In the genomic region with DNA sequence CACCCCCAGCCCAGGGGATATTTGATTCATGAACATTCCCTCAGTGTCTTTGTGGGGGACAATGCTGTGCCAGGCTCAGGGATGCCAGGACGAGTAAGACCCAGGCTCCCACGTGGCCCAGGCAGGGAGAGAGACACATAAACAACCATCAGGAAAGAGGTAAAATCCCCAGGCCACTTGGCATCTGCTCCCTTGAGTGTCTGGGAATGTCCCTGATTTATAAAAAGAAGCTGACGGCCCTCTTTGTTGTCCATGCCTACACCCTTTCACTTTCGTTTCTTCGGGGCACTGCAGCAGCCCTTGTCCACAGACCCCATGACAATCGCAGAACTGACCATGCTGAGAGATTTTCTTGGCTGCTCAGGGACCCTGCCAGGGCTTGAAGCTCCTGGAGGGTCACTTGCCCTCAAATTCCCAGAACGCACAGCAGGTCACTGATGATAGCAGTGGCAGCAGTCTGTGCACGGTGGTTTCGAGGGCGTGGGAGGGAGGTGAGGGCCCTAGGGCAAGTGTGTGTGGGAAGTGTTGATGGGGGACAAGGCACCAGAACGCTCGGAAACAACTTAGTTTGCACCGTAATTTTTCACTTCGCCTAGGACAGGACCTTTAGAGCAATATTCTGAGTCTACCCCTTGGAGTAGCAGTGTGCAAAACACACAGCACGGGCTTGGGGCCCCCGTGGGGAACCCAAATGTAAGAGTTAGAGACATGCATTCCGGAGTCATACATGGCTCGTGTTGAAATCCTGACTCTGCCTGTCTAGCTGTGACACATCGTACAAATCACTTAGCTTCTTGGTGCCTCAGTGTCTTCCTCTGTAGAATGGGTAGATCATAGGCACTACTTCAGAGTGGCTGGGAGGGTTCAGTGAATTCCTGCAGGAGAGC, we compare ENCODE assay signal across 8 cellular contexts. TPM values are rescaled to one million over a fixed set of nuclear protein-coding genes. Genes with fewer than 3 reads are reported as not detected.
DNase-seq lines count a peak whose midpoint lies in the region; ATAC-seq and TF ChIP-seq lines count a peak whose summit lies in the region.

No MANE protein-coding gene starts in this region.

- H3K27me3 ChIP-seq in GM23248 (replicated peaks; ENCODE audit: insufficient read depth) (peaks cover 14% of the 10 kb centered on the region), colonic mucosa (no peaks in the 10 kb centered on the region)

- peak overlapping the region; percentile 26 for H3K4me3 ChIP-seq in GM12875 (ENCODE audit: low read depth, low read length)
- peak overlapping the region; percentile 67 for H3K4me3 ChIP-seq in GM23248
- H3K4me3 ChIP-seq in colonic mucosa, result no peak overlapping the region
- H3K4me3 ChIP-seq in urinary bladder (ENCODE audit: low read depth, low read length), result peak overlapping the region; percentile 28

- H3K9me3 ChIP-seq in GM23248 (ENCODE audit: low read depth) (no peaks in the 10 kb centered on the region), colonic mucosa (no peaks in the 10 kb centered on the region)

- 45 to 47% methylated on average over 19 of the region's 19 CpGs for WGBS in GM23248 (ENCODE audit: low coverage in 1 of 2, low lambda C conversion rate in 2 of 2, missing lambda C conversion rate in 2 of 2), 2 experiments
- 53% methylated on average over 19 of the region's 19 CpGs for WGBS in urinary bladder

- H3K4me1 ChIP-seq in GM23248 (ENCODE audit: insufficient read depth) (no peaks in the 10 kb centered on the region), colonic mucosa (peaks cover 12% of the 10 kb centered on the region), urinary bladder (ENCODE audit: insufficient read depth) (peaks cover 2% of the 10 kb centered on the region)

- no peak for ATAC-seq in GM19467 (IDR thresholded peaks at IDR 0.05; ENCODE audit: unreplicated experiment)

- no peaks in the 10 kb centered on the region for H3F3A ChIP-seq in GM23248 (ENCODE audit: insufficient read depth)

- H4K20me1 ChIP-seq in GM23248 (ENCODE audit: insufficient read depth), result no peaks in the 10 kb centered on the region

- peak overlapping the region; percentile 50 for H3K9ac ChIP-seq in GM23248
- H3K9ac ChIP-seq in colonic mucosa (ENCODE audit: low read depth in 2 of 2, low read length in 2 of 2), result peak overlapping the region; percentile 27 to 51

- peak overlapping the region; percentile 69 for H2AFZ ChIP-seq in GM23248

- H3K27ac ChIP-seq in GM23248 (no peak overlapping the region), colonic mucosa (peak overlapping the region; percentile 50), urinary bladder (ENCODE audit: low read depth) (no peak overlapping the region)

- H3K4me2 ChIP-seq in GM23248 (ENCODE audit: unreplicated experiment), result peak overlapping the region; percentile 71

- no peaks in the 10 kb centered on the region for H3K79me2 ChIP-seq in GM23248 (ENCODE audit: insufficient read depth)

- intact Hi-C loops in colonic mucosa (cut with DNase I), result no loop called here

- in situ Hi-C loops in GM23248 (cut with MboI), result no loop called here

- no peaks in the 10 kb centered on the region for H3K9me2 ChIP-seq in GM23248 (ENCODE audit: insufficient read depth)

- DNase-seq in GM23248, result peak; percentile 44
- DNase-seq in RPMI8226, result peak; percentile 49
- no peak for DNase-seq in colonic mucosa
- DNase-seq in myocyte (ENCODE audit: low read depth), result peak; percentile 88
- DNase-seq in epidermal melanocyte (ENCODE audit: insufficient read length, low spot score), result no peak

- TF ChIP-seq CTCF in GM12875 (IDR thresholded peaks at IDR 0.05; ENCODE audit: borderline replicate concordance, insufficient read depth, low read depth, low read length) (no peak), colonic mucosa (IDR thresholded peaks at IDR 0.05) (no peak)

- H3K36me3 ChIP-seq in GM23248 (ENCODE audit: low read depth) (no peaks in the 10 kb centered on the region), colonic mucosa (no peaks in the 10 kb centered on the region), urinary bladder (ENCODE audit: insufficient read depth) (no peaks in the 10 kb centered on the region)

RNA-seq across cellular contexts. Expression of gene NOD2, which starts 4.7 kb away (rescaled TPM):
- not detected in 2 replicates for total RNA-seq in GM23248 (2014; rRNA removed; shearing (Covaris generic))
- not detected in 2 replicates for polyA plus RNA-seq in GM23248 (2016; fragmentation: Nextera tagmentation; extraction: Ambion mirVana)
- total RNA-seq in colonic mucosa, result 1 to 10 TPM in 1 of 2 donors, under 1 TPM in 1; 0.79 to 1.2 TPM
- 0.31 and 0.99 TPM in 2 replicates for total RNA-seq in myocyte
- polyA plus RNA-seq in myocyte (2012), result 0.26 TPM
- total RNA-seq in urinary bladder, result 1.5 TPM
- 0.90 TPM for polyA plus RNA-seq in urinary bladder

RNA-seq across cellular contexts. Expression of gene SNX20, which starts 17.0 kb away (rescaled TPM):
- not detected in 2 replicates for total RNA-seq in GM23248 (2014; rRNA removed; shearing (Covaris generic))
- polyA plus RNA-seq in GM23248 (2016; fragmentation: Nextera tagmentation; extraction: Ambion mirVana) (not detected in 2 replicates), urinary bladder (1.0 TPM)
- total RNA-seq in colonic mucosa (1 to 10 TPM in 1 of 2 donors, under 1 TPM in 1; 0.86 to 1.6 TPM), myocyte (0.36 and 1.1 TPM in 2 replicates), urinary bladder (1.4 TPM)
- 0.18 TPM for polyA plus RNA-seq in myocyte (2012)

RNA-seq across cellular contexts. Expression of gene CYLD, which starts 43.8 kb away (rescaled TPM):
- 32.6 and 46.5 TPM in 2 replicates for total RNA-seq in GM23248 (2014; rRNA removed; shearing (Covaris generic))
- polyA plus RNA-seq in GM23248 (2016; fragmentation: Nextera tagmentation; extraction: Ambion mirVana) (21.7 and 22.4 TPM in 2 replicates), urinary bladder (13.2 TPM)
- total RNA-seq in colonic mucosa (10 to 100 TPM; 15.8 to 31.5 TPM), myocyte (132 and 161 TPM in 2 replicates), urinary bladder (61.3 TPM)
- polyA plus RNA-seq in myocyte (2012), result 44.0 TPM

Comparison
In these comparisons a context has a peak if more than half of its experiments do, and no peak if none do; other contexts are left out.
1. DNase-seq: peak in GM23248 (single experiment), RPMI8226 (single experiment) and myocyte (single experiment); none in colonic mucosa (single experiment) and epidermal melanocyte (single experiment).